25 cellular contexts compared by ENCODE assay signal in the genomic region with DNA sequence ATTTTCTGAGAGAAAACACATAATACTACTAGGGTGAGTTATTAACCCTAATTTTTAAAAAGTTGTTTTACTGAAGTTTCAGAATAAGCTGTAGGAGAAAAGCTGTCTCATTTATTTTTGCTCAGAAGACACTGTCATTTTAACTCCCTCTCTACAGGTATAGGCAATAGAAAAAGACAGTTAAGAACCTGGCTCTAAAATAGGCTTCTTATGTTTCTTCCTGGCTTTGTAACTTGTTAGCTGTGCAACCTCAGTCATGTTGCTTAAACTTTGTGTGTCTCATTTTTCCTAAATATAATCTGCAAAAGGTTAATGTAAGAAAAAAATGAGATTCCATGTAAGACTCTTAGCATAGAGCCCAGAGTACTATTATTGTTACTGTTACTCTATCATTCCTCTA.
DNase-seq lines count a peak whose midpoint lies in the region; ATAC-seq, FAIRE-seq and TF ChIP-seq lines count a peak whose summit lies in the region.
"Had no signal": no experiment of that assay in that cellular context is flagged by ENCODE, and none has a peak within 500 bp of the region (broad histone marks: within the 10 kb centered on the region; RNA-seq: fewer than 3 reads in every experiment).

No MANE protein-coding gene starts in this region.

- FAIRE-seq in D721Med (lab: Jason Lieb, UNC) = peak; percentile 55
- FAIRE-seq: A549, GM12878, GM12892, GM18507 had no signal

- H4K20me1 ChIP-seq in Loucy (ENCODE audit: insufficient read depth, low read length, poor library complexity, severe bottlenecking) = no peaks in the 10 kb centered on the region
- H4K20me1 ChIP-seq: BLaER1 treated with 17β-estradiol and CSF1 and Interleukin-3, amounts not matched to agents 10 nM and 100 nM had no signal

- no peak overlapping the region for H3K4me2 ChIP-seq in Loucy (ENCODE audit: low read depth, low read length, poor library complexity, severe bottlenecking)
- H3K4me2 ChIP-seq: A549; BLaER1 treated with 17β-estradiol and CSF1 and Interleukin-3, amounts not matched to agents 10 nM and 100 nM had no signal

- H3K9me2 ChIP-seq in Loucy (replicated peaks; ENCODE audit: low read depth, low read length) = no peaks in the 10 kb centered on the region

- H3K27ac ChIP-seq in psoas muscle (no peak overlapping the region), tibial artery (no peak overlapping the region)
- H3K27ac ChIP-seq: 22Rv1; A549; BLaER1 treated with 17β-estradiol and CSF1 and Interleukin-3, amounts not matched to agents 10 nM and 100 nM; C4-2B had no signal

- no peaks in the 10 kb centered on the region for H3K36me3 ChIP-seq in Loucy (ENCODE audit: insufficient read depth, low read length)
- no peaks in the 10 kb centered on the region for H3K36me3 ChIP-seq in psoas muscle (ENCODE audit: insufficient read depth in 1 of 2, low read depth in 1 of 2)
- peaks cover 6 to 13% (median 7%) of the 10 kb centered on the region in 3 donors for H3K36me3 ChIP-seq in tibial artery
- H3K36me3 ChIP-seq: BLaER1 treated with 17β-estradiol and CSF1 and Interleukin-3, amounts not matched to agents 10 nM and 100 nM had no signal

- H3F3A ChIP-seq in Loucy (ENCODE audit: low read depth) = no peaks in the 10 kb centered on the region

- H3K4me1 ChIP-seq in Loucy (ENCODE audit: insufficient read depth, low read length, poor library complexity, severe bottlenecking) (no peaks in the 10 kb centered on the region), psoas muscle (peaks cover 10% of the 10 kb centered on the region), tibial artery (peaks cover 0 to 36% (median 0%) of the 10 kb centered on the region in 4 donors)
- H3K4me1 ChIP-seq: A549; BLaER1 treated with 17β-estradiol and CSF1 and Interleukin-3, amounts not matched to agents 10 nM and 100 nM; Caco-2 had no signal

- H3K9me3 ChIP-seq in Loucy (ENCODE audit: insufficient read depth, low read depth, low read length) (no peaks in the 10 kb centered on the region), psoas muscle (no peaks in the 10 kb centered on the region), tibial artery (no peaks in the 10 kb centered on the region)
- H3K9me3 ChIP-seq: A549; BLaER1 treated with 17β-estradiol and CSF1 and Interleukin-3, amounts not matched to agents 10 nM and 100 nM; Caco-2 had no signal

- intact Hi-C loops in psoas muscle (cut with DNase I) = loop anchor here (5.0 to 10.0 kb wide), 5 partner anchors 188 to 838 kb away; no protein-coding TSS in a partner anchor
- intact Hi-C loops in tibial artery (cut with DNase I; ENCODE audit: low total_unique reads) = loop anchor here (5.0 to 10.0 kb wide), 3 partner anchors 60 to 500 kb away; partner anchors contain the start of gene TTLL7

- no peak for DNase-seq in D721Med (ENCODE audit: insufficient read length, low spot score)
- DNase-seq in psoas muscle = no peak
- no peak for DNase-seq in stimulated activated CD4-positive, alpha-beta T cell treated with anti-CD3 and anti-CD28 coated beads, Interleukin-15, amount 100 ng/mL, for 24 hours
- no peak for DNase-seq in NCI-H345 treated with DMSO at 0.1 percent for 48 hours (lab: John Stamatoyannopoulos, UW; ENCODE audit: unreplicated experiment)
- DNase-seq in tibial artery = no peak
- DNase-seq: AML-193; Caco-2; Calu3; CD4-positive, alpha-beta T cell; CD8-positive, alpha-beta T cell; DMS 273 treated with DMSO at 0.1 percent for 48 hours; DMS153; DMS53; DMS79; DND-41; EL; GDM1 had no signal

- ATAC-seq in psoas muscle = peak; percentile 26 to 67 (median 44)
- ATAC-seq: A549; CD8-positive, alpha-beta T cell; GM12878 had no signal

- TF ChIP-seq CTCF in D721Med (IDR thresholded peaks at IDR 0.05; ENCODE audit: insufficient read depth, missing control alignments) (no peak), Loucy (conservative IDR thresholded peaks at IDR 0.05; ENCODE audit: low read length) (no peak), psoas muscle (IDR thresholded peaks at IDR 0.05) (no peak), tibial artery (IDR thresholded peaks at IDR 0.05) (no peak)

- H3K27me3 ChIP-seq in Loucy (ENCODE audit: insufficient read depth, low read length, poor library complexity, severe bottlenecking) = no peaks in the 10 kb centered on the region
- H3K27me3 ChIP-seq in psoas muscle (ENCODE audit: insufficient read depth in 3 of 3, low read length in 2 of 3) = no peaks in the 10 kb centered on the region
- no peaks in the 10 kb centered on the region for H3K27me3 ChIP-seq in tibial artery
- H3K27me3 ChIP-seq: BLaER1 treated with 17β-estradiol and CSF1 and Interleukin-3, amounts not matched to agents 10 nM and 100 nM had no signal

- H3K79me2 ChIP-seq in Loucy (ENCODE audit: insufficient read depth, low read length) = no peaks in the 10 kb centered on the region

- peak overlapping the region; percentile 21; the same call in 1 of the 2 replicates for H2AFZ ChIP-seq in Loucy (ENCODE audit: low read length)

- H3K9ac ChIP-seq in Loucy (ENCODE audit: low read depth, low read length, poor library complexity, severe bottlenecking) = no peak overlapping the region
- H3K9ac ChIP-seq: BLaER1 treated with 17β-estradiol and CSF1 and Interleukin-3, amounts not matched to agents 10 nM and 100 nM had no signal

- H3K4me3 ChIP-seq in Loucy (ENCODE audit: low read length, poor library complexity, severe bottlenecking) = no peak overlapping the region
- H3K4me3 ChIP-seq in psoas muscle = no peak overlapping the region
- H3K4me3 ChIP-seq in tibial artery = no peak overlapping the region
- H3K4me3 ChIP-seq: A549; BLaER1 treated with 17β-estradiol and CSF1 and Interleukin-3, amounts not matched to agents 10 nM and 100 nM; GM12878 had no signal
